8 cellular contexts compared by ENCODE assay signal in the genomic region with DNA sequence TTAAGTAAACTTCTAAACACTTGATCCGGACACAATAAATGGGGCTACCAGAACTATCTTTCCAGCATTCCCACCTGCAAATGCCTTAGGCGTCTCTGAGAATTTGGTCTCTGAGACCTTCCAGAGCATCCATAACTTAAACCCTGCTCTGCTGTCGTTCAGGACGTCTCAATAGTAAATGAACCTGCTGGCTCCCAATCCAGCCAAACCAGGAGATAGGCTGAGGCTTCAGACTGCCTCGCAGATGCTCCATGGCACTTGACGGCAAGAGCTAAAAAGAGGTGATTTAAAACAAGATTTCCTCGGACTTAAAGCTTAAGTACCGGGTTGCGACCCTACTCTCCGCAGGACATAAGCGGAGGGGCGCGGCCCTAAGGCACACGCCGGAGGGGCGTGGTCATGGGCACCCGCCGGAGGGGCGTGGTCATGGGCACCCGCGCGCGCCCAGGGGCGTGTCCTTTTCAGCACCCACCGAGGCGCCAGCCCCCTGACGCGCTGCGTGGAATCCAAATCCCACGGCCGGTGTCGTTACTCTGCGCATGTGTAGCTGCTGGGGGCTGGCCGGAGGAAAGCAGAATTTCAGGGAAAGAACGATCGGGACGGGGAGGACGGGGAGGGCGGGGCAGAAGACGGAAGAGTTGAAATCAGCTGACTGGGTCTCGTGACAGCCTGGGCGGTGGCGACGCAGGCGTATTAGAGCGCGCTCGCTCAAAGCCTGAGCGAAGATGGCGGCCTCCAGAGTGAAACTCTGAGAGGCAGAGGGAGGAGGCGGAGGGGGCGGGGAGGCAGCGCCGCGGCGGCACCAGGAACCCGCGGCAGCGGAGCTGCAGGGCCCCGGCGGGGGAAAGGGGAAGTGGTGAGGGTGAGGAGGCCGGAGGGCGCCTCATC. TPM values are rescaled to one million over a fixed set of nuclear protein-coding genes. Genes with fewer than 3 reads are reported as not detected.
DNase-seq lines count a peak whose midpoint lies in the region; ATAC-seq and TF ChIP-seq lines count a peak whose summit lies in the region.

Gene DNAJC13, plus strand, starts transcription at position 696 of the 888 bp plus-strand sequence. CDS start 17,049 bp downstream, outside the sequence.

- in situ Hi-C loops in Panc1 (cut with HindIII; ENCODE audit: low pct_unique_long_range_greater_than_20kb, low sequenced_read_pairs): no loop called here

- no peaks in the 10 kb centered on the region for H3K27me3 Mint-ChIP-seq in activated T-cell treated with anti-CD3 and anti-CD28 coated beads, Interleukin-2, amount 50 U/mL, for 4 hours (ENCODE audit: low read depth)

- POLR2A ChIA-PET in Panc1 (lab: Charles Lee): interaction anchor here (0.6 to 1.0 kb wide), 8 partner anchors 11 to 1709 kb away, joined by 3 to 16 read pairs (median 4); no protein-coding TSS in a partner anchor

- peaks cover 3% of the 10 kb centered on the region; the same call in 1 of the 2 replicates for H3K27me3 ChIP-seq in Panc1 (ENCODE audit: control insufficient read depth, insufficient read depth, low read length)
- H3K27me3 ChIP-seq in esophagus muscularis mucosa: no peaks in the 10 kb centered on the region
- H3K27me3 ChIP-seq in muscle layer of colon (ENCODE audit: control insufficient read depth in 1 of 2, insufficient read depth in 2 of 2, low read length in 2 of 2): no peaks in the 10 kb centered on the region

- CTCF ChIA-PET in Panc1 (lab: Charles Lee): interaction anchor here (0.9 kb wide), 1 partner anchor 35 kb away, joined by 3 read pairs; no protein-coding TSS in a partner anchor

- peak; percentile 88 for ATAC-seq in GM21737 (IDR thresholded peaks at IDR 0.05; ENCODE audit: unreplicated experiment)
- ATAC-seq in Panc1: peak; percentile 98
- peak; percentile 93 to 96 for ATAC-seq in activated T-cell treated with anti-CD3 and anti-CD28 coated beads, Interleukin-2, amount 50 U/mL, for 4 hours

- WGBS in esophagus muscularis mucosa: 3% methylated on average over 35 of the region's 63 CpGs

- H3K9me3 ChIP-seq in Panc1 (ENCODE audit: control insufficient read depth, insufficient read depth, low read depth, low read length) (no peaks in the 10 kb centered on the region), esophagus muscularis mucosa (no peaks in the 10 kb centered on the region), muscle layer of colon (ENCODE audit: low read length) (no peaks in the 10 kb centered on the region)

- peaks cover 23% of the 10 kb centered on the region for H3K4me1 ChIP-seq in Panc1 (ENCODE audit: control insufficient read depth, insufficient read depth, low read length)
- H3K4me1 ChIP-seq in esophagus muscularis mucosa: peaks cover 18 to 40% (median 29%) of the 10 kb centered on the region in 4 donors
- H3K4me1 ChIP-seq in muscle layer of colon (ENCODE audit: insufficient read depth, low read length): peaks cover 20% of the 10 kb centered on the region

- no peak for TF ChIP-seq CTCF in Panc1 (IDR thresholded peaks at IDR 0.05)
- no peak for TF ChIP-seq CTCF in esophagus muscularis mucosa (IDR thresholded peaks at IDR 0.05)

- peaks cover 2% of the 10 kb centered on the region; the same call in 1 of the 2 replicates for H3K36me3 ChIP-seq in Panc1 (ENCODE audit: control insufficient read depth, insufficient read depth, low read length)
- H3K36me3 ChIP-seq in esophagus muscularis mucosa: peaks cover 0 to 9% (median 4%) of the 10 kb centered on the region in 4 donors
- H3K36me3 ChIP-seq in muscle layer of colon (ENCODE audit: insufficient read depth, low read length): no peaks in the 10 kb centered on the region

- peaks cover 7% of the 10 kb centered on the region for H3K36me3 Mint-ChIP-seq in activated T-cell treated with anti-CD3 and anti-CD28 coated beads, Interleukin-2, amount 50 U/mL, for 4 hours (ENCODE audit: insufficient read depth)

- BruUV-seq in Panc1 (replicated peaks; lab: Mats Ljungman, UMichigan): no TSS peak

- TF ChIP-seq EP300 in esophagus muscularis mucosa (IDR thresholded peaks at IDR 0.05): no peak

- H3K27ac ChIP-seq in Panc1 (ENCODE audit: low read length): peak within 1 kb of the TSS; percentile 97
- peak within 1 kb of the TSS; percentile 90 to 93 (median 91) for H3K27ac ChIP-seq in esophagus muscularis mucosa (replicated peaks in 1 of 4)
- peak within 1 kb of the TSS; percentile 88 for H3K27ac ChIP-seq in muscle layer of colon (ENCODE audit: low read depth, low read length)

- H3K4me3 Mint-ChIP-seq in activated T-cell treated with anti-CD3 and anti-CD28 coated beads, Interleukin-2, amount 50 U/mL, for 4 hours: peak within 1 kb of the TSS; percentile 100

- peaks cover 30% of the 10 kb centered on the region for H3K4me1 Mint-ChIP-seq in activated T-cell treated with anti-CD3 and anti-CD28 coated beads, Interleukin-2, amount 50 U/mL, for 4 hours (ENCODE audit: low read depth)

- peak; percentile 89 for DNase-seq in DMS79 (lab: John Stamatoyannopoulos, UW)
- peak; percentile 89 for DNase-seq in KG1 (lab: John Stamatoyannopoulos, UW)
- peak; percentile 73 for DNase-seq in Panc1 (ENCODE audit: low read depth, low spot score)
- DNase-seq in activated T-cell treated with anti-CD3 and anti-CD28 coated beads, Interleukin-2, amount 50 U/mL, for 4 hours: peak; percentile 87
- peak; percentile 98 for DNase-seq in esophagus muscularis mucosa (ENCODE audit: extremely low spot score)
- peak; percentile 78 to 82 for DNase-seq in stimulated activated CD8-positive, alpha-beta memory T cell treated with anti-CD3 and anti-CD28 coated beads, Interleukin-7, amount 100 ng/mL, for 1 hour (ENCODE audit: low read depth in 2 of 2)

- TF ChIP-seq POLR2A in esophagus muscularis mucosa (IDR thresholded peaks at IDR 0.05; ENCODE audit: low read depth): no peak

- peak within 1 kb of the TSS; percentile 69 for H3K9ac ChIP-seq in muscle layer of colon (ENCODE audit: low read length)

- intact Hi-C loops in Panc1 (cut with micrococcal nuclease; ENCODE audit: unreplicated experiment) (no loop called here), esophagus muscularis mucosa (cut with DNase I) (loop anchor here (5.0 kb wide), 1 partner anchor 35 kb away; no protein-coding TSS in a partner anchor)

- H3K4me3 ChIP-seq in Panc1 (ENCODE audit: low read depth in 2 of 2, low read length in 2 of 2) (peak within 1 kb of the TSS; percentile 90 to 99), esophagus muscularis mucosa (peak within 1 kb of the TSS; percentile 82 to 100 (median 96)), muscle layer of colon (ENCODE audit: low read depth in 1 of 2, low read length in 2 of 2) (peak within 1 kb of the TSS; percentile 79 to 80)

- no peaks in the 10 kb centered on the region for H3K9me3 Mint-ChIP-seq in activated T-cell treated with anti-CD3 and anti-CD28 coated beads, Interleukin-2, amount 50 U/mL, for 4 hours

RNA-seq across cellular contexts. Expression of gene DNAJC13, which starts in this region (rescaled TPM):
- total RNA-seq in Panc1 (2021; ENCODE audit: unreplicated experiment) (54.2 TPM), esophagus muscularis mucosa (10 to 100 TPM; 43.1 to 52.4 (median 48.8) TPM)
- polyA plus RNA-seq in Panc1 (2012; ENCODE audit: insufficient read length): 27.8 TPM
- total RNA-seq in activated T-cell treated with anti-CD3 and anti-CD28 coated beads, Interleukin-2, amount 50 U/mL, for 4 hours: 10 to 100 TPM; 16.5 to 16.8 (median 16.8) TPM

Comparison
In these comparisons a context has a peak if more than half of its experiments do, and no peak if none do; other contexts are left out.
1. Peak in every context shown above with its lines: DNase-seq, ATAC-seq, H3K4me3 ChIP-seq and H3K27ac ChIP-seq.